ENCODE assay signal across 9 cellular contexts in the genomic region with DNA sequence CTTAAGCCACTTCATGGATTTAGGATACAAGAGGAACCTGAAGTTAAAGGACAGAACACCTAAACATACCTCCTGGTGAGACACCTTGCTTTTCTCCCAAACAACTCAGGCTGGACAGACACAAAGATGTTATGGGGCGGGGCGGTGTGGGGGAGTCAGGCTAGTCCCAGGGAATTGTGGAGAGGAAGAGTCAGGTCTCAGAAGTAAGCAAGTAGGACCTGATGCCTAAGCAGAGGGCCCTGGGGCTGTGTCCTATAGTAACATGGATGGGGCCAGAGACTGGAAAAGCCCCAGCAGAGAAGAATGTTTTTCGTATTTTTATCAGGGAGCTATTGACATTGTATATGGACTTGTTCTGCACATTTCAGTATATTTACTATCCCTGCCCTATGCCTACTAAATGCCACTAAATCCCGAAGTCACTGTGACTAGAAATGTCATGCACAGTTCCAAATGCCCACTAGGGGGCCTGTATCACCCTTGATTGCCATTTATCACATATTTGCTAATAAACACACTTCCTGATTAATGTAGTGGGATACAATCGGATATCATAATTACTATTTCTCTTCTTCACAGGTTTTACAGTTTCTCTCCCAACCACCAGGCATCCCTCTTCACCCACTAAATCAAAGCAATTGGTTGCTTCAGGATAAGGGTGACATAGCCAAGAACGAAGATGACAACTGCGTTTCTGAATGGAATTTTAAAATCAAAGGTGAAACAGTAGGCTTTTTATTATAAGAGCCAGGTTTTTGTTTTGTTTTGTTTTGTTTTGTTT. TPM values are rescaled to one million over a fixed set of nuclear protein-coding genes. Genes with fewer than 3 reads are reported as not detected.
DNase-seq lines count a peak whose midpoint lies in the region; ATAC-seq, FAIRE-seq and TF ChIP-seq lines count a peak whose summit lies in the region.
"Had no signal": no experiment of that assay in that cellular context is flagged by ENCODE, and none has a peak within 500 bp of the region (broad histone marks: within the 10 kb centered on the region; RNA-seq: fewer than 3 reads in every experiment).

No MANE protein-coding gene starts in this region.

- H3K36me3 ChIP-seq in endodermal cell (ENCODE audit: control insufficient read depth, insufficient read depth, low read length), result no peaks in the 10 kb centered on the region
- no peaks in the 10 kb centered on the region for H3K36me3 ChIP-seq in mucosa of descending colon (ENCODE audit: low read depth)
- H3K36me3 ChIP-seq in tibial nerve, result no peaks in the 10 kb centered on the region

- DNase-seq in LNCaP clone FGC (ENCODE audit: low read depth), result no peak
- peak; percentile 57 for DNase-seq in activated CD4-positive, alpha-beta T cell treated with anti-CD3 and anti-CD28 coated beads for 48 hours
- peak; percentile 73 for DNase-seq in endodermal cell
- peak in 1 of 3 donors; percentile 78 for DNase-seq in mucosa of descending colon
- DNase-seq in tibial nerve (ENCODE audit: low spot score in 2 of 2), result peak; percentile 44 to 85

- no peak overlapping the region for H3K27ac ChIP-seq in endodermal cell (ENCODE audit: low read depth, low read length)
- peak overlapping the region in 1 of 4 donors; percentile 2 for H3K27ac ChIP-seq in tibial nerve

- H3K4me3 ChIP-seq in LNCaP clone FGC (ENCODE audit: low read depth, low read length) (no peak overlapping the region), endodermal cell (ENCODE audit: low read length) (no peak overlapping the region), mucosa of descending colon (no peak overlapping the region), tibial nerve (no peak overlapping the region)

- no peaks in the 10 kb centered on the region for H3K4me1 Mint-ChIP-seq in endodermal cell

- peak; percentile 73 for FAIRE-seq in G401.6 (lab: Jason Lieb, UNC)

- H3K27ac Mint-ChIP-seq in endodermal cell, result peak overlapping the region; percentile 19
- H3K27ac Mint-ChIP-seq: activated naive CD8-positive, alpha-beta T cell had no signal

- WGBS in endodermal cell (ENCODE audit: insufficient coverage in 1 of 2, insufficient read length in 1 of 2), 2 experiments, result 68% methylated on average over 4 to 7 of the region's 7 CpGs
- 30 to 38% methylated on average over 7 of the region's 7 CpGs for WGBS in tibial nerve, 2 donors

- H3K27me3 ChIP-seq in endodermal cell (ENCODE audit: control insufficient read depth, insufficient read depth, low read length, poor library complexity, severe bottlenecking) (no peaks in the 10 kb centered on the region), tibial nerve (no peaks in the 10 kb centered on the region)

- no peaks in the 10 kb centered on the region for H3K9me3 ChIP-seq in endodermal cell (ENCODE audit: control insufficient read depth, low read length)
- H3K9me3 ChIP-seq in mucosa of descending colon, result no peaks in the 10 kb centered on the region
- no peaks in the 10 kb centered on the region for H3K9me3 ChIP-seq in tibial nerve

- no peaks in the 10 kb centered on the region for H3K9me3 Mint-ChIP-seq in endodermal cell

- H3K4me1 ChIP-seq in endodermal cell (ENCODE audit: control insufficient read depth, insufficient read depth, low read length), result no peaks in the 10 kb centered on the region
- H3K4me1 ChIP-seq in mucosa of descending colon (ENCODE audit: low read depth), result no peaks in the 10 kb centered on the region
- peaks cover 0 to 11% (median 2%) of the 10 kb centered on the region in 4 donors for H3K4me1 ChIP-seq in tibial nerve

- H3K4me3 Mint-ChIP-seq in endodermal cell, result no peak overlapping the region
- H3K4me3 Mint-ChIP-seq: activated naive CD8-positive, alpha-beta T cell had no signal

- TF ChIP-seq POLR2A in tibial nerve (IDR thresholded peaks at IDR 0.05), result no peak

- H3K9ac ChIP-seq in endodermal cell (ENCODE audit: extremely low read depth, low read length, poor library complexity, severe bottlenecking), result no peak overlapping the region

- intact Hi-C loops in mucosa of descending colon (cut with DNase I, micrococcal nuclease), result loop anchor here (1.0 to 5.0 kb wide), 2 partner anchors 158 to 159 kb away; no protein-coding TSS in a partner anchor

- H3K27me3 Mint-ChIP-seq in endodermal cell (ENCODE audit: insufficient read depth), result no peaks in the 10 kb centered on the region
- H3K27me3 Mint-ChIP-seq: activated naive CD8-positive, alpha-beta T cell had no signal

- H3K36me3 Mint-ChIP-seq in endodermal cell (ENCODE audit: low read depth), result no peaks in the 10 kb centered on the region
- H3K36me3 Mint-ChIP-seq: activated naive CD8-positive, alpha-beta T cell had no signal

- TF ChIP-seq CTCF in LNCaP clone FGC (IDR thresholded peaks at IDR 0.05; ENCODE audit: control insufficient read depth, extremely low read depth, insufficient read depth) (peak; percentile 80), endodermal cell (conservative IDR thresholded peaks at IDR 0.05) (peak; percentile 97), mucosa of descending colon (IDR thresholded peaks at IDR 0.05) (peak; percentile 70), tibial nerve (IDR thresholded peaks at IDR 0.05) (peak; percentile 77 to 94 (median 84))

- peak in 1 of 2 donors; percentile 29 for TF ChIP-seq EP300 in tibial nerve (IDR thresholded peaks at IDR 0.05)

- peak; percentile 67 for ATAC-seq in GM21526 (IDR thresholded peaks at IDR 0.05; ENCODE audit: low FRiP score, unreplicated experiment)
- peak; percentile 62 for ATAC-seq in mucosa of descending colon
- no peak for ATAC-seq in GM21737 (IDR thresholded peaks at IDR 0.05; ENCODE audit: unreplicated experiment)

RNA-seq across cellular contexts. Expression of gene ARHGAP10, which starts 23.8 kb away (rescaled TPM):
- total RNA-seq in endodermal cell (10 to 100 TPM in 1 of 2 donors, 1 to 10 TPM in 1; 9.1 to 11.8 TPM), mucosa of descending colon (10 to 100 TPM in 1 of 3 donors, 1 to 10 TPM in 2; 3.0 to 66.6 (median 8.1) TPM), tibial nerve (100 to 1,000 TPM; 131 to 217 (median 206) TPM)
- 3.4 TPM for polyA plus RNA-seq in endodermal cell (2013, experiment 1 of 2)
- polyA plus RNA-seq in endodermal cell (2013, experiment 2 of 2), result 3.6 TPM

RNA-seq across cellular contexts. Expression of gene PRMT9, which starts 24.1 kb away (rescaled TPM):
- 10 to 100 TPM; 15.3 to 17.3 TPM for total RNA-seq in endodermal cell
- 10.2 TPM for polyA plus RNA-seq in endodermal cell (2013, experiment 1 of 2)
- 8.1 TPM for polyA plus RNA-seq in endodermal cell (2013, experiment 2 of 2)
- total RNA-seq in mucosa of descending colon, result 1 to 10 TPM; 7.1 to 7.6 (median 7.6) TPM
- 10 to 100 TPM in 1 of 4 donors, 1 to 10 TPM in 3; 5.9 to 11.1 (median 6.9) TPM for total RNA-seq in tibial nerve
